8 cellular contexts compared by ENCODE assay signal in the genomic region with DNA sequence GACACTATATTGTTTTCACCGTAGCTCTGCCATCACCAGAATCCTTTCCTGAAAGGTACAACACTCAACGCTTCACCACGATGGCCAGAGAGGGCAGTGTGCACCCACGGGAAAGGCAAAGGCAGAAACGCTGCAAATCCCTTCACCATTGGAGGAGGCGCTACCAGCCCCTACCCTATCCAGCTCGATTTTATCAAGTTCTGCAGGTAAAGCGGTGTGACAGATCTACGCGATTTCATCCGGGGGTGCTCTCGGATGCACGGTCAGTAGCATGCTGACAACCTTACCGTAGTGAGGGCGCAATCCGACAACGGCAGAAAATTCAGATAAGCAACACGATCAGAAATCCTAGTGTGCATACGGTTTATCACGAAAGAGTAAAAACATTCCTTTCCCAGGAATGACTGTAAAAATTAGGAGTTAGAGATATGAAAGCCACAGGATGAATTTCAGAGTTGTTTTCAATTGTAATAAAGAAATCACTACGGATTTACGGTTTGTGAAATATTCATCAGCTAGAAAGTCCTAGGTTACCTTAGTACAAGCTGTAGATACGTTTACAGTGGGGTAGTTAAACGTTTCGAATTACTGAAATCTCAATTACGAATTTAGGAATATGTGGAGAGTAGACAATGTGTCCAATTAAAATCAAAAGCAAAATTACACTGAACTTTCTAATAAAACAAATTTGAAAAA. TPM values are rescaled to one million over a fixed set of nuclear protein-coding genes. Genes with fewer than 3 reads are reported as not detected.
DNase-seq lines count a peak whose midpoint lies in the region; ATAC-seq, FAIRE-seq and TF ChIP-seq lines count a peak whose summit lies in the region.

No MANE protein-coding gene starts in this region.

- peak overlapping the region; percentile 76 for H3K4me3 Mint-ChIP-seq in central memory CD8-positive, alpha-beta T cell

- peaks cover 43% of the 10 kb centered on the region for H3K4me1 ChIP-seq in keratinocyte (ENCODE audit: control insufficient read depth, extremely low read depth, insufficient read depth, low read length)

- peak overlapping the region; percentile 89 for H3K4me2 ChIP-seq in keratinocyte (ENCODE audit: control insufficient read depth, extremely low read depth, insufficient read depth, low read depth, low read length)

- peak; percentile 71 for DNase-seq in AG10803 (ENCODE audit: low read depth)
- DNase-seq in NCI-H2227 (lab: John Stamatoyannopoulos, UW; ENCODE audit: unreplicated experiment), result peak; percentile 89
- DNase-seq in activated CD4-positive, CD25-positive, alpha-beta regulatory T cell (lab: John Stamatoyannopoulos, UW), result peak; percentile 44 to 63 (median 56)
- DNase-seq in central memory CD8-positive, alpha-beta T cell (ENCODE audit: low spot score in 2 of 2), result peak; percentile 65 to 71
- DNase-seq in keratinocyte (ENCODE audit: low read depth, low spot score), result peak; percentile 52
- DNase-seq in stimulated activated CD4-positive, alpha-beta T cell treated with anti-CD3 and anti-CD28 coated beads, Interleukin-15, amount 100 ng/mL, for 48 hours (ENCODE audit: low read depth in 2 of 2), result peak; percentile 73 to 77

- H3K36me3 Mint-ChIP-seq in central memory CD8-positive, alpha-beta T cell (ENCODE audit: insufficient read depth), result peaks cover 8% of the 10 kb centered on the region

- no peaks in the 10 kb centered on the region for H3K36me3 ChIP-seq in keratinocyte (ENCODE audit: control insufficient read depth in 2 of 2, extremely low read depth in 1 of 2, insufficient read depth in 2 of 2, low read length in 2 of 2)

- peak overlapping the region; percentile 70 for H3K4me3 ChIP-seq in AG10803 (ENCODE audit: low read length)
- peak overlapping the region; percentile 66 to 84 (median 68) for H3K4me3 ChIP-seq in keratinocyte (ENCODE audit: control insufficient read depth in 2 of 3, extremely low read depth in 1 of 3, insufficient read depth in 2 of 3, low read depth in 1 of 3, low read length in 3 of 3)

- peaks cover 4% of the 10 kb centered on the region for H3K9me1 ChIP-seq in keratinocyte (ENCODE audit: control insufficient read depth, extremely low read depth, insufficient read depth, low read length)

- H3K9ac ChIP-seq in keratinocyte (ENCODE audit: control insufficient read depth, extremely low read depth, insufficient read depth, low read length), result peak overlapping the region; percentile 78

- H3K9me3 Mint-ChIP-seq in central memory CD8-positive, alpha-beta T cell, result no peaks in the 10 kb centered on the region

- H3K79me2 ChIP-seq in keratinocyte (ENCODE audit: control insufficient read depth, insufficient read depth, low read length), result peaks cover 58% of the 10 kb centered on the region

- H3K27ac ChIP-seq in keratinocyte (ENCODE audit: control insufficient read depth, insufficient read depth, low read length), result peak overlapping the region; percentile 71

- FAIRE-seq in keratinocyte (lab: Jason Lieb, UNC), result peak; percentile 91

- H3K27me3 Mint-ChIP-seq in central memory CD8-positive, alpha-beta T cell, result peaks cover 12% of the 10 kb centered on the region

- ATAC-seq in GM18907 (IDR thresholded peaks at IDR 0.05; ENCODE audit: unreplicated experiment) (peak; percentile 54), HG03139 (IDR thresholded peaks at IDR 0.05; ENCODE audit: unreplicated experiment) (peak; percentile 49)
- ATAC-seq in central memory CD8-positive, alpha-beta T cell (replicated peaks; ENCODE audit: extremely low read depth, poor library complexity, severe bottlenecking), result peak; percentile 65

- peak; percentile 99 for TF ChIP-seq CTCF in AG10803 (conservative IDR thresholded peaks at IDR 0.05; ENCODE audit: low read length)
- peak; percentile 97 for TF ChIP-seq CTCF in keratinocyte (optimal IDR thresholded peaks at IDR 0.05 in 1 of 3, IDR thresholded peaks at IDR 0.05 in 1 of 3, conservative IDR thresholded peaks at IDR 0.05 in 1 of 3; ENCODE audit: extremely low read depth in 1 of 3, insufficient read depth in 2 of 3, low read length in 3 of 3)

- H3K9me3 ChIP-seq in keratinocyte (ENCODE audit: control insufficient read depth, low read depth, low read length), result no peaks in the 10 kb centered on the region

- dilution Hi-C loops in keratinocyte (cut with MboI; ENCODE audit: extremely low pct_ligation_motif_present, low sequenced_read_pairs), result no loop called here

- no peaks in the 10 kb centered on the region for H3K27me3 ChIP-seq in keratinocyte (ENCODE audit: control insufficient read depth, extremely low read depth, insufficient read depth, low read length)

- peaks cover 19% of the 10 kb centered on the region for H3K4me1 Mint-ChIP-seq in central memory CD8-positive, alpha-beta T cell

- H4K20me1 ChIP-seq in keratinocyte (ENCODE audit: control insufficient read depth, extremely low read depth, insufficient read depth, low read length), result no peaks in the 10 kb centered on the region

- no peak overlapping the region for H3K27ac Mint-ChIP-seq in central memory CD8-positive, alpha-beta T cell (ENCODE audit: low read depth)

- H2AFZ ChIP-seq in keratinocyte (ENCODE audit: control insufficient read depth, low read length), result no peak overlapping the region

RNA-seq across cellular contexts. Expression of a gene that starts 1.8 kb away (rescaled TPM):
- 42.6 to 74.4 TPM (median 69.5 TPM) in 3 replicates for polyA plus RNA-seq in keratinocyte
- polyA plus RNA-seq in keratinocyte (2011; ENCODE audit: low read depth), result 14.8 TPM
- 44.1 and 62.6 TPM in 2 replicates for polyA plus RNA-seq in keratinocyte (2011; cell fraction: cytosol; rRNA removed)
- 48.3 and 50.3 TPM in 2 replicates for polyA plus RNA-seq in keratinocyte (2011; cell fraction: nucleus; rRNA removed)
- polyA plus RNA-seq in keratinocyte (2012; ENCODE audit: low replicate concordance), result 13.0 and 37.9 TPM in 2 replicates
- 28.6 to 54.2 TPM (median 47.4 TPM) in 3 replicates for polyA minus RNA-seq in keratinocyte
- polyA minus RNA-seq in keratinocyte (2011; cell fraction: cytosol; rRNA and poly(A)+ RNA removed), result 33.2 TPM
- 19.5 and 37.2 TPM in 2 replicates for polyA minus RNA-seq in keratinocyte (2011; cell fraction: nucleus; rRNA and poly(A)+ RNA removed)

Comparison
In these comparisons a context has a peak if more than half of its experiments do, and no peak if none do; other contexts are left out.
1. Peak in every context shown above with its lines: DNase-seq, ATAC-seq, H3K4me3 ChIP-seq and H3K27ac ChIP-seq.